In genomic region chr1:93608188-93609109, GRCh38 we compare ENCODE assay signal across 8 cellular contexts.
DNase-seq lines count a peak whose midpoint lies in the region; ATAC-seq and TF ChIP-seq lines count a peak whose summit lies in the region.

No MANE protein-coding gene starts in this region.

- H3F3A ChIP-seq in SK-N-SH (replicated peaks; ENCODE audit: insufficient read depth), result peaks cover 77% of the 10 kb centered on the region

- H2BK15ac ChIP-seq in mesenchymal stem cell (ENCODE audit: low read depth, poor library complexity, severe bottlenecking), result peak overlapping the region; percentile 41

- H2AK5ac ChIP-seq in mesenchymal stem cell (ENCODE audit: low read length, severe bottlenecking), result peak overlapping the region; percentile 62

- ATAC-seq in GM18498 (IDR thresholded peaks at IDR 0.05; ENCODE audit: unreplicated experiment) (peak; percentile 24), GM21786 (IDR thresholded peaks at IDR 0.05; ENCODE audit: unreplicated experiment) (peak; percentile 27), GM21825 (IDR thresholded peaks at IDR 0.05; ENCODE audit: unreplicated experiment) (no peak)

- H3K27ac ChIP-seq in SK-N-SH (ENCODE audit: low read depth in 2 of 2, low read length in 1 of 2), result peak overlapping the region; percentile 92 to 98
- peak overlapping the region; percentile 38 for H3K27ac ChIP-seq in mesenchymal stem cell (ENCODE audit: low read length, poor library complexity, severe bottlenecking)

- no peak overlapping the region for H3K27ac Mint-ChIP-seq in immature natural killer cell

- H3K27me3 ChIP-seq in SK-N-SH (ENCODE audit: insufficient read depth), result no peaks in the 10 kb centered on the region
- no peaks in the 10 kb centered on the region for H3K27me3 ChIP-seq in mesenchymal stem cell (ENCODE audit: control insufficient read depth in 1 of 2, insufficient read depth in 1 of 2, low read length in 2 of 2)

- H3K27me3 Mint-ChIP-seq in immature natural killer cell (ENCODE audit: low read depth in 3 of 3), result peaks cover 2 to 6% (median 5%) of the 10 kb centered on the region in 3 donors

- no peaks in the 10 kb centered on the region for H3K9me3 Mint-ChIP-seq in immature natural killer cell

- peak overlapping the region; percentile 45 for H4K91ac ChIP-seq in mesenchymal stem cell (ENCODE audit: low read length)

- DNase-seq in SK-N-SH (peak; percentile 79), mesenchymal stem cell (peak; percentile 62), immature natural killer cell (no peak), NCI-H146 treated with DMSO at 0.1 percent for 48 hours (lab: John Stamatoyannopoulos, UW; ENCODE audit: unreplicated experiment) (no peak), SIG-M5 treated with dmso at 0.1 percent for 504 hours (lab: John Stamatoyannopoulos, UW; ENCODE audit: unreplicated experiment) (no peak)

- H3K4me3 ChIP-seq in SK-N-SH (ENCODE audit: low read depth in 2 of 2, low read length in 1 of 2) (peak overlapping the region in 1 of 2 experiments; percentile 3; a peak in 1 of 4 replicates), mesenchymal stem cell (ENCODE audit: insufficient read depth in 1 of 2, low read depth in 1 of 2, low read length in 2 of 2) (no peak overlapping the region)

- H2BK120ac ChIP-seq in mesenchymal stem cell (ENCODE audit: low read depth, low read length), result peak overlapping the region; percentile 61

- peak overlapping the region in 1 of 2 experiments; percentile 82 for H2BK12ac ChIP-seq in mesenchymal stem cell (ENCODE audit: low read length in 2 of 2)

- POLR2A ChIA-PET in SK-N-SH (lab: Yijun Ruan, JAX), result interaction anchor here (1.0 to 1.9 kb wide), 6 partner anchors 9 to 271 kb away, joined by 4 to 8 read pairs (median 5); partner anchors contain the start of gene DNTTIP2

- H3K4me1 Mint-ChIP-seq in immature natural killer cell, result no peaks in the 10 kb centered on the region

- no peaks in the 10 kb centered on the region for H3K36me3 Mint-ChIP-seq in immature natural killer cell

- WGBS in SK-N-SH (ENCODE audit: low lambda C conversion rate), result 33% methylated on average over 15 of the region's 15 CpGs
- 55% methylated on average over 15 of the region's 15 CpGs for WGBS in mesenchymal stem cell

- H4K8ac ChIP-seq in mesenchymal stem cell (ENCODE audit: low read length), result peak overlapping the region; percentile 65

- no peak overlapping the region for H2BK5ac ChIP-seq in mesenchymal stem cell (ENCODE audit: low read depth, low read length, poor library complexity, severe bottlenecking)

- peak; percentile 52; the same call in 1 of the 2 replicates for TF ChIP-seq RAD21 in SK-N-SH (IDR thresholded peaks at IDR 0.05; ENCODE audit: low read length)

- peak overlapping the region; percentile 70 for H3K4me2 ChIP-seq in SK-N-SH
- H3K4me2 ChIP-seq in mesenchymal stem cell (ENCODE audit: low read length, poor library complexity, severe bottlenecking), result peak overlapping the region; percentile 6

- CTCF ChIA-PET in SK-N-SH (lab: Yijun Ruan, JAX), result interaction anchor here (0.6 to 6.7 kb wide), 16 partner anchors 10 to 624 kb away, joined by 3 to 36 read pairs (median 4); no protein-coding TSS in a partner anchor

- peaks cover 5% of the 10 kb centered on the region for H3K79me1 ChIP-seq in mesenchymal stem cell (replicated peaks; ENCODE audit: low read length, poor library complexity, severe bottlenecking)

- H3K9me2 ChIP-seq in SK-N-SH, result no peaks in the 10 kb centered on the region

- H3K4ac ChIP-seq in mesenchymal stem cell (ENCODE audit: low read depth in 1 of 2, low read length in 2 of 2), result peak overlapping the region; percentile 24 to 45

- H3K4me1 ChIP-seq in SK-N-SH (ENCODE audit: control insufficient read depth in 1 of 2, insufficient read depth in 2 of 2, low read depth in 1 of 2, low read length in 1 of 2) (peaks cover 64 to 76% of the 10 kb centered on the region in 2 experiments), mesenchymal stem cell (ENCODE audit: control insufficient read depth, insufficient read depth, low read depth, low read length) (peaks cover 29% of the 10 kb centered on the region)

- H4K20me1 ChIP-seq in SK-N-SH (ENCODE audit: insufficient read depth), result peaks cover 51% of the 10 kb centered on the region

- H3K14ac ChIP-seq in mesenchymal stem cell (ENCODE audit: low read length in 2 of 2), result no peak overlapping the region

- H3K23ac ChIP-seq in mesenchymal stem cell (ENCODE audit: low read length in 2 of 2), result no peak overlapping the region

- peak overlapping the region; percentile 72 to 81 for H3K18ac ChIP-seq in mesenchymal stem cell (ENCODE audit: low read depth in 1 of 2, low read length in 2 of 2)

- peak; percentile 36 for TF ChIP-seq CTCF in SK-N-SH (IDR thresholded peaks at IDR 0.05)

- H3K9ac ChIP-seq in SK-N-SH (peak overlapping the region; percentile 32; the same call in 1 of the 2 replicates), mesenchymal stem cell (ENCODE audit: low read length) (peak overlapping the region; percentile 16)

- H3K9me3 ChIP-seq in SK-N-SH (no peaks in the 10 kb centered on the region), mesenchymal stem cell (ENCODE audit: control insufficient read depth, low read length) (no peaks in the 10 kb centered on the region)

- no peak overlapping the region for H3K4me3 Mint-ChIP-seq in immature natural killer cell

- H2AFZ ChIP-seq in SK-N-SH (ENCODE audit: low read depth) (no peak overlapping the region), mesenchymal stem cell (ENCODE audit: low read depth, low read length) (no peak overlapping the region)

- H3K36me3 ChIP-seq in SK-N-SH (replicated peaks in 1 of 2; ENCODE audit: control insufficient read depth in 1 of 2, insufficient read depth in 2 of 2, low read length in 1 of 2) (peaks cover 0 to 9% of the 10 kb centered on the region in 2 experiments), mesenchymal stem cell (ENCODE audit: control insufficient read depth in 1 of 2, insufficient read depth in 2 of 2, low read depth in 1 of 2, low read length in 2 of 2) (peaks cover 0 to 17% of the 10 kb centered on the region in 2 experiments)

- TF ChIP-seq EP300 in SK-N-SH (IDR thresholded peaks at IDR 0.05; ENCODE audit: borderline replicate concordance in 1 of 2, low read depth in 1 of 2, low read length in 1 of 2), result peak in 1 of 2 experiments; percentile 75; a peak in 2 of 4 replicates

- H3K79me2 ChIP-seq in SK-N-SH (ENCODE audit: insufficient read depth), result peaks cover 98% of the 10 kb centered on the region

TF ChIP-seq in SK-N-SH, 30 proteins besides CTCF, POLR2A, EP300 and RAD21 (continues in another document):
- TF ChIP-seq IRF3 (IDR thresholded peaks at IDR 0.05; ENCODE audit: low read depth, low read length) (peak; percentile 52; the same call in 1 of the 2 replicates), SMC3 (IDR thresholded peaks at IDR 0.05; ENCODE audit: low read depth, low read length) (peak; percentile 32), MXI1 (IDR thresholded peaks at IDR 0.05; ENCODE audit: low read depth, low read length) (peak; percentile 61; the same call in 1 of the 2 replicates), JUND (IDR thresholded peaks at IDR 0.05) (peak; percentile 29; the same call in 1 of the 2 replicates), RCOR1 (IDR thresholded peaks at IDR 0.05; ENCODE audit: low read length) (peak; percentile 91), FOSL2 (IDR thresholded peaks at IDR 0.05; ENCODE audit: borderline replicate concordance, low read depth) (no peak), ELF1 (IDR thresholded peaks at IDR 0.05) (no peak), TAF1 (IDR thresholded peaks at IDR 0.05; ENCODE audit: borderline replicate concordance, low read depth, low read length) (no peak), POLR2AphosphoS5 (IDR thresholded peaks at IDR 0.05; ENCODE audit: low read depth, low read length) (no peak), FOXJ3 (CRISPR knock-in tag; IDR thresholded peaks at IDR 0.05) (peak; percentile 74), NRF1 (IDR thresholded peaks at IDR 0.05; ENCODE audit: low read depth, low read length) (no peak), NFIC (IDR thresholded peaks at IDR 0.05; ENCODE audit: borderline replicate concordance) (peak; percentile 90), MAX (IDR thresholded peaks at IDR 0.05; ENCODE audit: low read depth) (peak; percentile 80), EZH2phosphoT487 (IDR thresholded peaks at IDR 0.05; ENCODE audit: borderline replicate concordance, low read depth) (no peak), RXRA (IDR thresholded peaks at IDR 0.05; ENCODE audit: borderline replicate concordance, low read depth) (no peak)

Comparison
In these comparisons a context has a peak if more than half of its experiments do, and no peak if none do; other contexts are left out.
1. DNase-seq: peak in SK-N-SH (single experiment) and mesenchymal stem cell (single experiment); none in immature natural killer cell (0 of 3), NCI-H146 treated with DMSO at 0.1 percent for 48 hours (single experiment) and SIG-M5 treated with dmso at 0.1 percent for 504 hours (single experiment).